ENCODE assay signal across 28 cellular contexts in genomic region chr11:46471943-46472661, GRCh38.
DNase-seq lines count a peak whose midpoint lies in the region; ATAC-seq and TF ChIP-seq lines count a peak whose summit lies in the region.
"Had no signal": no experiment of that assay in that cellular context is flagged by ENCODE, and none has a peak within 500 bp of the region (broad histone marks: within the 10 kb centered on the region; RNA-seq: fewer than 3 reads in every experiment).

No MANE protein-coding gene starts in this region.

- H3K4me1 Mint-ChIP-seq in nephron progenitor cell: peaks cover 9% of the 10 kb centered on the region
- H3K4me1 Mint-ChIP-seq in activated CD4-positive, alpha-beta T cell treated with anti-CD3 and anti-CD28 coated beads, Interleukin-2, amount 10 ng/mL, durations not matched to agents 7 days and 5 days: peaks cover 28% of the 10 kb centered on the region
- H3K4me1 Mint-ChIP-seq: CD14-positive monocyte had no signal

- H3K9me3 ChIP-seq in cardiac muscle cell (ENCODE audit: low read depth) (no peaks in the 10 kb centered on the region), transverse colon (no peaks in the 10 kb centered on the region)
- H3K9me3 ChIP-seq: gastroesophageal sphincter, prostate gland had no signal

- POLR2A ChIA-PET in activated CD4-positive, alpha-beta T cell treated with anti-CD3 and anti-CD28 coated beads, Interleukin-2, amount 10 ng/mL, durations not matched to agents 7 days and 5 days (lab: Charles Lee): no interaction called here

- DNase-seq in cardiac muscle cell (ENCODE audit: low read depth in 1 of 2, low spot score in 1 of 2) (no peak), Right ventricle myocardium inferior (ENCODE audit: missing footprints) (no peak), choroid plexus epithelial cell (ENCODE audit: low read depth) (peak; percentile 16), nephron progenitor cell (no peak), transverse colon (no peak), activated gamma-delta T cell treated with Interleukin-2 at 50 U/mL for 16 hours (no peak)
- DNase-seq in activated CD4-positive, alpha-beta T cell treated with anti-CD3 and anti-CD28 coated beads, Interleukin-2, amount 10 ng/mL, durations not matched to agents 7 days and 5 days: no peak
- DNase-seq: 8988T; activated CD4-positive, alpha-beta memory T cell treated with anti-CD3 and anti-CD28 coated beads for 36 hours; activated naive CD4-positive, alpha-beta T cell treated with anti-CD3 and anti-CD28 coated beads for 36 hours; DMS79 treated with DMSO at 0.1 percent for 48 hours; GF-D8; HCEC 1CT; hypothalamus; immature natural killer cell; left cardiac atrium; naive B cell; NCI-H1092 treated with DMSO at 0.1 percent for 48 hours; NCI-H187 treated with DMSO at 0.1 percent for 48 hours; NCI-H526; NK-92 treated with Interleukin-12 subunit alpha and Interleukin-12 subunit beta, amount 100 ng/mL, for 24 hours; SIG-M5 had no signal

- peaks cover 24% of the 10 kb centered on the region for H3K36me3 Mint-ChIP-seq in nephron progenitor cell (ENCODE audit: low read depth)
- H3K36me3 Mint-ChIP-seq in activated CD4-positive, alpha-beta T cell treated with anti-CD3 and anti-CD28 coated beads, Interleukin-2, amount 10 ng/mL, durations not matched to agents 7 days and 5 days (ENCODE audit: low read depth): peaks cover 6% of the 10 kb centered on the region

- no peak for TF ChIP-seq POLR2A in transverse colon (IDR thresholded peaks at IDR 0.05)

- intact Hi-C loops in Right ventricle myocardium inferior (cut with DNase I) (no loop called here), transverse colon (cut with DNase I; ENCODE audit: low total_unique reads) (no loop called here)

- peak overlapping the region; percentile 38 for H3K27ac Mint-ChIP-seq in nephron progenitor cell
- no peak overlapping the region for H3K27ac Mint-ChIP-seq in activated CD4-positive, alpha-beta T cell treated with anti-CD3 and anti-CD28 coated beads, Interleukin-2, amount 10 ng/mL, durations not matched to agents 7 days and 5 days
- H3K27ac Mint-ChIP-seq: activated CD4-positive, alpha-beta memory T cell treated with anti-CD3 and anti-CD28 coated beads for 36 hours; activated naive CD4-positive, alpha-beta T cell treated with anti-CD3 and anti-CD28 coated beads for 36 hours; CD14-positive monocyte; naive B cell; stimulated activated memory B cell treated with anti-CD40 and anti-IgM and Interleukin-4, amounts not matched to agents 10 μg/mL and 1 μg/mL and 100 μg/mL, for 72 hours had no signal

- no peak overlapping the region for H3K4me3 Mint-ChIP-seq in nephron progenitor cell
- no peak overlapping the region for H3K4me3 Mint-ChIP-seq in activated CD4-positive, alpha-beta T cell treated with anti-CD3 and anti-CD28 coated beads, Interleukin-2, amount 10 ng/mL, durations not matched to agents 7 days and 5 days
- H3K4me3 Mint-ChIP-seq: activated CD4-positive, alpha-beta memory T cell treated with anti-CD3 and anti-CD28 coated beads for 36 hours; activated naive CD4-positive, alpha-beta T cell treated with anti-CD3 and anti-CD28 coated beads for 36 hours; CD14-positive monocyte; immature natural killer cell; naive B cell; stimulated activated memory B cell treated with anti-CD40 and anti-IgM and Interleukin-4, amounts not matched to agents 10 μg/mL and 1 μg/mL and 100 μg/mL, for 72 hours had no signal

- CTCF ChIA-PET in activated CD4-positive, alpha-beta T cell treated with anti-CD3 and anti-CD28 coated beads, Interleukin-2, amount 10 ng/mL, durations not matched to agents 7 days and 5 days (lab: Charles Lee): interaction anchor here (0.5 kb wide), 1 partner anchor 18 kb away, joined by 5 read pairs; no protein-coding TSS in a partner anchor

- TF ChIP-seq EP300 in transverse colon (IDR thresholded peaks at IDR 0.05; ENCODE audit: low read depth): no peak

- no peaks in the 10 kb centered on the region for H3K9me3 Mint-ChIP-seq in nephron progenitor cell
- no peaks in the 10 kb centered on the region for H3K9me3 Mint-ChIP-seq in activated CD4-positive, alpha-beta T cell treated with anti-CD3 and anti-CD28 coated beads, Interleukin-2, amount 10 ng/mL, durations not matched to agents 7 days and 5 days
- H3K9me3 Mint-ChIP-seq: activated CD4-positive, alpha-beta memory T cell treated with anti-CD3 and anti-CD28 coated beads for 36 hours; activated naive CD4-positive, alpha-beta T cell treated with anti-CD3 and anti-CD28 coated beads for 36 hours; immature natural killer cell; naive B cell; stimulated activated memory B cell treated with anti-CD40 and anti-IgM and Interleukin-4, amounts not matched to agents 10 μg/mL and 1 μg/mL and 100 μg/mL, for 72 hours had no signal

- H3K27me3 Mint-ChIP-seq in nephron progenitor cell (ENCODE audit: low read depth, poor library complexity): peaks cover 2% of the 10 kb centered on the region
- H3K27me3 Mint-ChIP-seq in activated CD4-positive, alpha-beta T cell treated with anti-CD3 and anti-CD28 coated beads, Interleukin-2, amount 10 ng/mL, durations not matched to agents 7 days and 5 days: no peaks in the 10 kb centered on the region
- H3K27me3 Mint-ChIP-seq: activated CD4-positive, alpha-beta memory T cell treated with anti-CD3 and anti-CD28 coated beads for 36 hours; naive B cell; stimulated activated memory B cell treated with anti-CD40 and anti-IgM and Interleukin-4, amounts not matched to agents 10 μg/mL and 1 μg/mL and 100 μg/mL, for 72 hours had no signal

- H3K27me3 ChIP-seq in cardiac muscle cell (no peaks in the 10 kb centered on the region), transverse colon (no peaks in the 10 kb centered on the region)
- H3K27me3 ChIP-seq: gastroesophageal sphincter had no signal

- H3K27ac ChIP-seq in cardiac muscle cell (peak overlapping the region; percentile 31), transverse colon (peak overlapping the region; percentile 7 to 68 (median 44))
- H3K27ac ChIP-seq: gastroesophageal sphincter, prostate gland had no signal

- H3K4me3 ChIP-seq in cardiac muscle cell: no peak overlapping the region
- H3K4me3 ChIP-seq in choroid plexus epithelial cell (ENCODE audit: low read depth, low read length): no peak overlapping the region
- H3K4me3 ChIP-seq in transverse colon: no peak overlapping the region
- H3K4me3 ChIP-seq: gastroesophageal sphincter, prostate gland had no signal

- ATAC-seq in Right ventricle myocardium inferior (no peak), HG03342 (IDR thresholded peaks at IDR 0.05; ENCODE audit: unreplicated experiment) (no peak)
- ATAC-seq: activated CD4-positive, CD25-positive, alpha-beta regulatory T cell treated with anti-CD3 and anti-CD28 coated beads, Interleukin-2, amount 50 U/mL, for 24 hours; gastroesophageal sphincter; stimulated activated memory B cell treated with anti-CD40 and anti-IgM and Interleukin-4, amounts not matched to agents 10 μg/mL and 1 μg/mL and 100 μg/mL, for 72 hours had no signal

- TF ChIP-seq CTCF in cardiac muscle cell (IDR thresholded peaks at IDR 0.05; ENCODE audit: low read depth, low read length): no peak
- no peak for TF ChIP-seq CTCF in choroid plexus epithelial cell (conservative IDR thresholded peaks at IDR 0.05; ENCODE audit: low read depth, low read length)
- TF ChIP-seq CTCF in nephron progenitor cell (IDR thresholded peaks at IDR 0.05): no peak
- no peak for TF ChIP-seq CTCF in transverse colon (IDR thresholded peaks at IDR 0.05)

- H3K4me1 ChIP-seq in cardiac muscle cell (ENCODE audit: low read depth) (peaks cover 12% of the 10 kb centered on the region), transverse colon (peaks cover 0 to 30% (median 10%) of the 10 kb centered on the region in 4 donors)
- H3K4me1 ChIP-seq: prostate gland had no signal

- in situ Hi-C loops in transverse colon (cut with MboI; ENCODE audit: low pct_ligation_motif_present in 1 of 4, low pct_unique_long_range_greater_than_20kb in 1 of 4, low sequenced_read_pairs in 3 of 4): no loop called here

- 79 to 83% methylated on average over 5 of the region's 5 CpGs for WGBS in transverse colon (ENCODE audit: low coverage in 1 of 2), 2 donors

- no peaks in the 10 kb centered on the region for H3K36me3 ChIP-seq in cardiac muscle cell
- H3K36me3 ChIP-seq in transverse colon: peaks cover 0 to 8% (median 0%) of the 10 kb centered on the region in 4 donors
- H3K36me3 ChIP-seq: prostate gland had no signal
